ENCODE assay signal across 20 cellular contexts in genomic region chr4:8552581-8553205, GRCh38. TPM values are rescaled to one million over a fixed set of nuclear protein-coding genes. Genes with fewer than 3 reads are reported as not detected.
DNase-seq lines count a peak whose midpoint lies in the region; ATAC-seq, FAIRE-seq and TF ChIP-seq lines count a peak whose summit lies in the region.
"Had no signal": no experiment of that assay in that cellular context is flagged by ENCODE, and none has a peak within 500 bp of the region (broad histone marks: within the 10 kb centered on the region; RNA-seq: fewer than 3 reads in every experiment).

No MANE protein-coding gene starts in this region.

- H4K12ac ChIP-seq in trophoblast cell (ENCODE audit: low read depth, low read length): no peak overlapping the region

- no peak overlapping the region for H3K9ac ChIP-seq in SK-N-SH
- no peak overlapping the region for H3K9ac ChIP-seq in kidney (ENCODE audit: low read length in 2 of 2)
- no peak overlapping the region for H3K9ac ChIP-seq in trophoblast cell (ENCODE audit: low read length)
- H3K9ac ChIP-seq: BLaER1 had no signal

- no peak overlapping the region for H3K4me3 Mint-ChIP-seq in activated CD8-positive, alpha-beta memory T cell treated with anti-CD3 and anti-CD28 coated beads, Interleukin-2, amount 10 ng/mL, durations not matched to agents 7 days and 5 days
- H3K4me3 Mint-ChIP-seq: CD14-positive monocyte; CD4-positive, alpha-beta memory T cell; HFFc6 had no signal

- no peaks in the 10 kb centered on the region for H3K36me3 Mint-ChIP-seq in activated CD8-positive, alpha-beta memory T cell treated with anti-CD3 and anti-CD28 coated beads, Interleukin-2, amount 10 ng/mL, durations not matched to agents 7 days and 5 days
- H3K36me3 Mint-ChIP-seq: CD14-positive monocyte; CD4-positive, alpha-beta memory T cell had no signal

- H3K79me2 ChIP-seq in SK-N-SH (ENCODE audit: insufficient read depth): no peaks in the 10 kb centered on the region
- H3K79me2 ChIP-seq in trophoblast cell (ENCODE audit: control insufficient read depth, insufficient read depth, low read length, poor library complexity): peaks cover 2% of the 10 kb centered on the region

- CTCF ChIA-PET in SK-N-SH (lab: Yijun Ruan, JAX): interaction anchor here (0.6 kb wide), 1 partner anchor 97 kb away, joined by 3 read pairs; no protein-coding TSS in a partner anchor
- CTCF ChIA-PET in activated CD8-positive, alpha-beta memory T cell treated with anti-CD3 and anti-CD28 coated beads, Interleukin-2, amount 10 ng/mL, durations not matched to agents 7 days and 5 days (lab: Charles Lee): no interaction called here

- no peak overlapping the region for H3K23ac ChIP-seq in trophoblast cell (ENCODE audit: low read length)

- H3K27ac Mint-ChIP-seq in activated CD8-positive, alpha-beta memory T cell treated with anti-CD3 and anti-CD28 coated beads, Interleukin-2, amount 10 ng/mL, durations not matched to agents 7 days and 5 days: no peak overlapping the region
- H3K27ac Mint-ChIP-seq: CD14-positive monocyte; CD4-positive, alpha-beta memory T cell; HFFc6 had no signal

- no peak for FAIRE-seq in kidney (lab: Jason Lieb, UNC)
- FAIRE-seq: A549, HepG2 had no signal

- no peaks in the 10 kb centered on the region for H3K27me3 ChIP-seq in SK-N-SH (ENCODE audit: insufficient read depth)
- H3K27me3 ChIP-seq in trophoblast cell (ENCODE audit: insufficient read depth, low read length): no peaks in the 10 kb centered on the region
- no peaks in the 10 kb centered on the region for H3K27me3 ChIP-seq in upper lobe of right lung

- no peaks in the 10 kb centered on the region for H3K27me3 Mint-ChIP-seq in activated CD8-positive, alpha-beta memory T cell treated with anti-CD3 and anti-CD28 coated beads, Interleukin-2, amount 10 ng/mL, durations not matched to agents 7 days and 5 days

- TF ChIP-seq RAD21 in SK-N-SH (IDR thresholded peaks at IDR 0.05; ENCODE audit: low read length): no peak

- H3K4me2 ChIP-seq in SK-N-SH (no peak overlapping the region), trophoblast cell (ENCODE audit: low read length) (no peak overlapping the region)
- H3K4me2 ChIP-seq: A549, BLaER1 had no signal

- peak; percentile 5 for DNase-seq in SK-N-SH
- peak; percentile 42 for DNase-seq in kidney
- DNase-seq in trophoblast cell: peak; percentile 71 to 78
- peak; percentile 21 for DNase-seq in upper lobe of right lung
- DNase-seq in activated CD8-positive, alpha-beta memory T cell treated with anti-CD3 and anti-CD28 coated beads, Interleukin-2, amount 10 ng/mL, durations not matched to agents 7 days and 5 days: no peak
- DNase-seq in occipital lobe (lab: John Stamatoyannopoulos, UW): no peak
- DNase-seq: Calu3; CD4-positive, alpha-beta memory T cell; DMS79 treated with DMSO at 0.1 percent for 48 hours; GF-D8; GOT3; HFFc6 had no signal

- H3K4me1 Mint-ChIP-seq in activated CD8-positive, alpha-beta memory T cell treated with anti-CD3 and anti-CD28 coated beads, Interleukin-2, amount 10 ng/mL, durations not matched to agents 7 days and 5 days: no peaks in the 10 kb centered on the region
- H3K4me1 Mint-ChIP-seq: CD14-positive monocyte; CD4-positive, alpha-beta memory T cell had no signal

- H2AFZ ChIP-seq in SK-N-SH (ENCODE audit: low read depth) (no peak overlapping the region), trophoblast cell (ENCODE audit: insufficient read depth, low read length, poor library complexity) (no peak overlapping the region)

- no peak overlapping the region for H3K14ac ChIP-seq in trophoblast cell (ENCODE audit: low read length)

- H3K18ac ChIP-seq in trophoblast cell (ENCODE audit: low read length): no peak overlapping the region

- no peak overlapping the region for H2AK5ac ChIP-seq in trophoblast cell (ENCODE audit: low read length)

- ATAC-seq in SK-N-SH treated with all-trans-retinoic acid at 6 μM for 48 hours (no peak), upper lobe of right lung (no peak), HG03135 (IDR thresholded peaks at IDR 0.05; ENCODE audit: unreplicated experiment) (no peak)
- no peak for ATAC-seq in activated CD8-positive, alpha-beta memory T cell treated with anti-CD3 and anti-CD28 coated beads, Interleukin-2, amount 10 ng/mL, durations not matched to agents 7 days and 5 days
- ATAC-seq: A549, HCT116, HepG2 had no signal

- WGBS in SK-N-SH (ENCODE audit: low lambda C conversion rate): 45% methylated on average over 6 of the region's 8 CpGs
- WGBS in trophoblast cell (ENCODE audit: extremely low coverage, insufficient coverage, insufficient read length): no CpG with 5 or more reads among the region's 8 CpGs

- H3K4ac ChIP-seq in trophoblast cell (ENCODE audit: low read depth, low read length): no peak overlapping the region

- no peaks in the 10 kb centered on the region for H3K9me3 Mint-ChIP-seq in activated CD8-positive, alpha-beta memory T cell treated with anti-CD3 and anti-CD28 coated beads, Interleukin-2, amount 10 ng/mL, durations not matched to agents 7 days and 5 days (ENCODE audit: low read depth)
- H3K9me3 Mint-ChIP-seq: CD4-positive, alpha-beta memory T cell had no signal

- no peaks in the 10 kb centered on the region for H3K9me2 ChIP-seq in SK-N-SH

- H2BK5ac ChIP-seq in trophoblast cell (ENCODE audit: low read depth, low read length, poor library complexity): no peak overlapping the region

- H3K4me3 ChIP-seq in SK-N-SH (ENCODE audit: low read depth in 2 of 2, low read length in 1 of 2) (no peak overlapping the region), kidney (ENCODE audit: low read length in 2 of 2) (no peak overlapping the region), trophoblast cell (ENCODE audit: low read depth, low read length) (no peak overlapping the region), upper lobe of right lung (no peak overlapping the region)
- H3K4me3 ChIP-seq: A549, BLaER1 had no signal

- H3K36me3 ChIP-seq in SK-N-SH (replicated peaks in 1 of 2; ENCODE audit: control insufficient read depth in 1 of 2, insufficient read depth in 2 of 2, low read length in 1 of 2): no peaks in the 10 kb centered on the region
- H3K36me3 ChIP-seq in kidney (ENCODE audit: control insufficient read depth in 1 of 2, insufficient read depth in 2 of 2, low read length in 2 of 2): no peaks in the 10 kb centered on the region
- no peaks in the 10 kb centered on the region for H3K36me3 ChIP-seq in trophoblast cell (ENCODE audit: control insufficient read depth in 1 of 2, insufficient read depth in 2 of 2, low read length in 2 of 2)
- no peaks in the 10 kb centered on the region for H3K36me3 ChIP-seq in upper lobe of right lung
- H3K36me3 ChIP-seq: BLaER1 had no signal

- no peak for TF ChIP-seq EP300 in SK-N-SH (IDR thresholded peaks at IDR 0.05; ENCODE audit: borderline replicate concordance in 1 of 2, low read depth in 1 of 2, low read length in 1 of 2)

- peak overlapping the region; percentile 19 for H2BK12ac ChIP-seq in trophoblast cell (ENCODE audit: low read length)

- peak overlapping the region; percentile 38 for H4K91ac ChIP-seq in trophoblast cell (ENCODE audit: low read depth, low read length)

- H3K9me3 ChIP-seq in SK-N-SH: no peaks in the 10 kb centered on the region
- H3K9me3 ChIP-seq in kidney (ENCODE audit: control insufficient read depth in 1 of 2, low read length in 2 of 2): no peaks in the 10 kb centered on the region
- no peaks in the 10 kb centered on the region for H3K9me3 ChIP-seq in trophoblast cell (ENCODE audit: insufficient read depth, low read depth, low read length)
- H3K9me3 ChIP-seq in upper lobe of right lung: no peaks in the 10 kb centered on the region
- H3K9me3 ChIP-seq: A549 had no signal

- H4K20me1 ChIP-seq in SK-N-SH (ENCODE audit: insufficient read depth): no peaks in the 10 kb centered on the region

- no peak for TF ChIP-seq CTCF in SK-N-SH (IDR thresholded peaks at IDR 0.05)
- TF ChIP-seq CTCF in kidney (IDR thresholded peaks at IDR 0.05; ENCODE audit: borderline replicate concordance, extremely low read depth, insufficient read depth): no peak
- TF ChIP-seq CTCF in upper lobe of right lung (IDR thresholded peaks at IDR 0.05): no peak

- peaks cover 41% of the 10 kb centered on the region for H3K79me1 ChIP-seq in trophoblast cell (ENCODE audit: low read length)

- POLR2A ChIA-PET in SK-N-SH (lab: Yijun Ruan, JAX): no interaction called here

- intact Hi-C loops in kidney (cut with DNase I) (no loop called here), upper lobe of right lung (cut with DNase I) (no loop called here)

- H2BK120ac ChIP-seq in trophoblast cell (ENCODE audit: insufficient read depth, low read length, poor library complexity): no peak overlapping the region

- H3F3A ChIP-seq in SK-N-SH (replicated peaks; ENCODE audit: insufficient read depth): no peaks in the 10 kb centered on the region

- no peak overlapping the region for H4K8ac ChIP-seq in trophoblast cell (ENCODE audit: low read depth, low read length)

- H3K27ac ChIP-seq in SK-N-SH (ENCODE audit: low read depth in 2 of 2, low read length in 1 of 2): no peak overlapping the region
- no peak overlapping the region for H3K27ac ChIP-seq in kidney (ENCODE audit: low read depth in 2 of 2, low read length in 2 of 2)
- H3K27ac ChIP-seq in trophoblast cell (ENCODE audit: low read depth, low read length): no peak overlapping the region
- H3K27ac ChIP-seq in upper lobe of right lung: no peak overlapping the region
- H3K27ac ChIP-seq: 22Rv1, A549, BLaER1 had no signal

- H3K4me1 ChIP-seq in SK-N-SH (ENCODE audit: control insufficient read depth in 1 of 2, insufficient read depth in 2 of 2, low read depth in 1 of 2, low read length in 1 of 2) (no peaks in the 10 kb centered on the region), kidney (ENCODE audit: control insufficient read depth in 1 of 2, insufficient read depth in 1 of 2, low read depth in 1 of 2, low read length in 2 of 2) (no peaks in the 10 kb centered on the region), trophoblast cell (ENCODE audit: control insufficient read depth in 1 of 2, insufficient read depth in 2 of 2, low read length in 2 of 2) (peaks cover 24 to 28% of the 10 kb centered on the region in 2 experiments), upper lobe of right lung (no peaks in the 10 kb centered on the region)

RNA-seq across cellular contexts. Expression of gene GPR78, which starts 27.5 kb away (rescaled TPM):
- not detected in 2 replicates for polyA plus RNA-seq in SK-N-SH (2012; rRNA removed)
- polyA plus RNA-seq in SK-N-SH (2012; cell fraction: cytosol; rRNA removed): not detected in 2 replicates
- polyA plus RNA-seq in SK-N-SH (2012; cell fraction: nucleus; rRNA removed): not detected in 2 replicates
- not detected for total RNA-seq in kidney
- not detected for polyA plus RNA-seq in kidney (ENCODE audit: insufficient read depth, low read depth, low replicate concordance)
- 13.9 and 15.5 TPM in 2 replicates for polyA plus RNA-seq in trophoblast cell (2013)
- total RNA-seq in upper lobe of right lung: 0.23 TPM
- total RNA-seq in activated CD8-positive, alpha-beta memory T cell treated with anti-CD3 and anti-CD28 coated beads, Interleukin-2, amount 10 ng/mL, durations not matched to agents 7 days and 5 days: not detected
- not detected for total RNA-seq in occipital lobe
- total RNA-seq: Calu3; CD4-positive, alpha-beta memory T cell had no signal
- polyA plus RNA-seq: CD14-positive monocyte; CD4-positive, alpha-beta memory T cell had no signal

RNA-seq across cellular contexts. Expression of gene CPZ, which starts 39.9 kb away (rescaled TPM):
- polyA plus RNA-seq in SK-N-SH (2012; rRNA removed): not detected in 2 replicates
- polyA plus RNA-seq in SK-N-SH (2012; cell fraction: cytosol; rRNA removed): not detected in 2 replicates
- polyA plus RNA-seq in SK-N-SH (2012; cell fraction: nucleus; rRNA removed): not detected in 2 replicates
- 2.6 TPM for total RNA-seq in kidney
- polyA plus RNA-seq in kidney (ENCODE audit: insufficient read depth, low read depth, low replicate concordance): 1.2 TPM
- polyA plus RNA-seq in trophoblast cell (2013): 41.6 and 41.8 TPM in 2 replicates
- total RNA-seq in upper lobe of right lung: 6.7 TPM
- not detected for total RNA-seq in activated CD8-positive, alpha-beta memory T cell treated with anti-CD3 and anti-CD28 coated beads, Interleukin-2, amount 10 ng/mL, durations not matched to agents 7 days and 5 days
- total RNA-seq in occipital lobe: 3.9 TPM
- total RNA-seq: Calu3; CD4-positive, alpha-beta memory T cell had no signal
- polyA plus RNA-seq: CD14-positive monocyte; CD4-positive, alpha-beta memory T cell had no signal

Comparison
In these comparisons a context has a peak if more than half of its experiments do, and no peak if none do; other contexts are left out.
1. DNase-seq: peak in SK-N-SH (single experiment), kidney (single experiment), trophoblast cell (2 of 2) and upper lobe of right lung (single experiment); none in activated CD8-positive, alpha-beta memory T cell treated with anti-CD3 and anti-CD28 coated beads, Interleukin-2, amount 10 ng/mL, durations not matched to agents 7 days and 5 days (single experiment) and occipital lobe (single experiment).